Comparison of ENCODE assay signal across 13 cellular contexts in genomic region chr2:34107811-34108210, GRCh38.
"Had no signal": no experiment of that assay in that cellular context is flagged by ENCODE, and none has a peak within 500 bp of the region (broad histone marks: within the 10 kb centered on the region; RNA-seq: fewer than 3 reads in every experiment).

No MANE protein-coding gene starts in this region.

- H3K4me1 Mint-ChIP-seq: naive thymus-derived CD8-positive, alpha-beta T cell had no signal

- DNase-seq: erythroblast; foreskin keratinocyte; left ventricle myocardium superior; mucosa of descending colon; naive thymus-derived CD8-positive, alpha-beta T cell; ovary; right cardiac atrium; small intestine; stimulated activated CD4-positive, alpha-beta T cell treated with anti-CD3 and anti-CD28 coated beads, Interleukin-12 subunit alpha, Interleukin-12 subunit beta, amount 100 ng/mL, for 4 hours; stimulated activated naive CD4-positive, alpha-beta T cell treated with Interleukin-2 at 50 U/mL for 16 hours; trophoblast cell had no signal

- ATAC-seq: foreskin keratinocyte; left ventricle myocardium superior; mucosa of descending colon; naive thymus-derived CD8-positive, alpha-beta T cell; right cardiac atrium had no signal

- H3K4me3 ChIP-seq: lung, mucosa of descending colon, ovary had no signal

- H3K27me3 ChIP-seq: neutrophil, ovary had no signal

- H3K9me3 ChIP-seq: mucosa of descending colon, neutrophil, ovary had no signal

- H3K36me3 ChIP-seq: neutrophil, ovary had no signal

- H3K4me3 Mint-ChIP-seq: naive thymus-derived CD8-positive, alpha-beta T cell had no signal

- H3K9me3 Mint-ChIP-seq: naive thymus-derived CD8-positive, alpha-beta T cell had no signal

- H3K36me3 Mint-ChIP-seq: naive thymus-derived CD8-positive, alpha-beta T cell had no signal

- H3K27ac Mint-ChIP-seq: naive thymus-derived CD8-positive, alpha-beta T cell had no signal

- H3K27ac ChIP-seq: foreskin keratinocyte, neutrophil, ovary had no signal
